Comparison of ENCODE assay signal across 17 cellular contexts in genomic region chr5:143352691-143353090, GRCh38. TPM values are rescaled to one million over a fixed set of nuclear protein-coding genes. Genes with fewer than 3 reads are reported as not detected.
DNase-seq lines count a peak whose midpoint lies in the region; ATAC-seq and TF ChIP-seq lines count a peak whose summit lies in the region.
"Had no signal": no experiment of that assay in that cellular context is flagged by ENCODE, and none has a peak within 500 bp of the region (broad histone marks: within the 10 kb centered on the region; RNA-seq: fewer than 3 reads in every experiment).

No MANE protein-coding gene starts in this region.

- H3K4me3 ChIP-seq in mesenchymal stem cell (ENCODE audit: insufficient read depth in 1 of 2, low read depth in 1 of 2, low read length in 2 of 2): peak overlapping the region in 1 of 2 experiments; percentile 64
- H3K4me3 ChIP-seq: breast epithelium, HAP-1, lung, pancreas had no signal

- H4K91ac ChIP-seq in mesenchymal stem cell (ENCODE audit: low read length): no peak overlapping the region

- DNase-seq in CD4-positive, alpha-beta T cell: peak in 1 of 10 experiments; percentile 6
- peak; percentile 36 for DNase-seq in activated CD4-positive, alpha-beta memory T cell treated with anti-CD3 and anti-CD28 coated beads, Interleukin-2, amount 10 ng/mL, durations not matched to agents 7 days and 5 days
- DNase-seq in mesenchymal stem cell: no peak
- DNase-seq in T1000 (lab: John Stamatoyannopoulos, UW): no peak
- DNase-seq in cerebellar nuclear complex (lab: John Stamatoyannopoulos, UW): no peak
- no peak for DNase-seq in ecto neural progenitor cell (ENCODE audit: low spot score)
- DNase-seq: COR-L47, hypothalamus, IMR-90, NCI-H1930, pancreas had no signal

- peaks cover 14% of the 10 kb centered on the region for H3K79me1 ChIP-seq in mesenchymal stem cell (replicated peaks; ENCODE audit: low read length, poor library complexity, severe bottlenecking)

- H3K4me3 Mint-ChIP-seq in CD4-positive, alpha-beta T cell: peak overlapping the region; percentile 90
- H3K4me3 Mint-ChIP-seq in activated CD4-positive, alpha-beta memory T cell treated with anti-CD3 and anti-CD28 coated beads, Interleukin-2, amount 10 ng/mL, durations not matched to agents 7 days and 5 days: peak overlapping the region; percentile 70

- H3K27ac ChIP-seq in CD4-positive, alpha-beta T cell (ENCODE audit: low read depth, low read length): no peak overlapping the region
- H3K27ac ChIP-seq in mesenchymal stem cell (ENCODE audit: low read length, poor library complexity, severe bottlenecking): no peak overlapping the region
- H3K27ac ChIP-seq: breast epithelium, epithelial cell of prostate, pancreas had no signal

- no peak overlapping the region for H3K23ac ChIP-seq in mesenchymal stem cell (ENCODE audit: low read length in 2 of 2)

- TF ChIP-seq CTCF in CD4-positive, alpha-beta T cell (IDR thresholded peaks at IDR 0.05): no peak

- H3K27ac Mint-ChIP-seq in CD4-positive, alpha-beta T cell: peak overlapping the region; percentile 82
- H3K27ac Mint-ChIP-seq in activated CD4-positive, alpha-beta memory T cell treated with anti-CD3 and anti-CD28 coated beads, Interleukin-2, amount 10 ng/mL, durations not matched to agents 7 days and 5 days: peak overlapping the region; percentile 67

- no peaks in the 10 kb centered on the region for H3K9me3 Mint-ChIP-seq in CD4-positive, alpha-beta T cell
- H3K9me3 Mint-ChIP-seq in activated CD4-positive, alpha-beta memory T cell treated with anti-CD3 and anti-CD28 coated beads, Interleukin-2, amount 10 ng/mL, durations not matched to agents 7 days and 5 days: no peaks in the 10 kb centered on the region

- H2AFZ ChIP-seq in mesenchymal stem cell (ENCODE audit: low read depth, low read length): no peak overlapping the region

- peaks cover 0 to 2% of the 10 kb centered on the region in 2 experiments for H3K36me3 ChIP-seq in mesenchymal stem cell (ENCODE audit: control insufficient read depth in 1 of 2, insufficient read depth in 2 of 2, low read depth in 1 of 2, low read length in 2 of 2)
- H3K36me3 ChIP-seq: breast epithelium, HAP-1, pancreas had no signal

- peaks cover 59% of the 10 kb centered on the region for H3K4me1 Mint-ChIP-seq in CD4-positive, alpha-beta T cell (ENCODE audit: low read depth)
- peaks cover 39% of the 10 kb centered on the region for H3K4me1 Mint-ChIP-seq in activated CD4-positive, alpha-beta memory T cell treated with anti-CD3 and anti-CD28 coated beads, Interleukin-2, amount 10 ng/mL, durations not matched to agents 7 days and 5 days

- H3K4me1 ChIP-seq in mesenchymal stem cell (ENCODE audit: control insufficient read depth, insufficient read depth, low read depth, low read length): peaks cover 2% of the 10 kb centered on the region
- H3K4me1 ChIP-seq: HAP-1 had no signal

- no peak overlapping the region for H3K18ac ChIP-seq in mesenchymal stem cell (ENCODE audit: low read depth in 1 of 2, low read length in 2 of 2)

- peak; percentile 35 for ATAC-seq in CD4-positive, alpha-beta T cell (ENCODE audit: poor library complexity)
- ATAC-seq in GM18868 (IDR thresholded peaks at IDR 0.05; ENCODE audit: unreplicated experiment) (peak; percentile 32), GM18519 (IDR thresholded peaks at IDR 0.05; ENCODE audit: low FRiP score, unreplicated experiment) (no peak)
- ATAC-seq: pancreas had no signal

- no peak overlapping the region for H2BK12ac ChIP-seq in mesenchymal stem cell (ENCODE audit: low read length in 2 of 2)

- no peak overlapping the region for H3K4me2 ChIP-seq in mesenchymal stem cell (ENCODE audit: low read length, poor library complexity, severe bottlenecking)

- POLR2A ChIA-PET in CD4-positive, alpha-beta T cell (lab: Charles Lee): interaction anchor here (1.9 kb wide), 1 partner anchor 51 kb away, joined by 20 read pairs; the partner anchor contains the start of gene NR3C1
- POLR2A ChIA-PET in activated CD4-positive, alpha-beta memory T cell treated with anti-CD3 and anti-CD28 coated beads, Interleukin-2, amount 10 ng/mL, durations not matched to agents 7 days and 5 days (lab: Charles Lee): interaction anchor here (1.1 to 1.7 kb wide), 3 partner anchors 48 to 51 kb away, joined by 3 to 17 read pairs (median 5); partner anchors contain the start of gene NR3C1

- no peaks in the 10 kb centered on the region for H3K27me3 ChIP-seq in CD4-positive, alpha-beta T cell (ENCODE audit: control insufficient read depth, insufficient read depth, low read length)
- H3K27me3 ChIP-seq in mesenchymal stem cell (ENCODE audit: control insufficient read depth in 1 of 2, insufficient read depth in 1 of 2, low read length in 2 of 2): no peaks in the 10 kb centered on the region
- H3K27me3 ChIP-seq: breast epithelium, pancreas had no signal

- H3K9ac ChIP-seq in mesenchymal stem cell (ENCODE audit: low read length): peak overlapping the region; percentile 57

- WGBS in mesenchymal stem cell: 100% methylated on average over 1 of the region's 1 CpG

- H2AK5ac ChIP-seq in mesenchymal stem cell (ENCODE audit: low read length, severe bottlenecking): no peak overlapping the region

- peaks cover 16% of the 10 kb centered on the region for H3K36me3 Mint-ChIP-seq in CD4-positive, alpha-beta T cell (ENCODE audit: low read depth)
- peaks cover 14% of the 10 kb centered on the region for H3K36me3 Mint-ChIP-seq in activated CD4-positive, alpha-beta memory T cell treated with anti-CD3 and anti-CD28 coated beads, Interleukin-2, amount 10 ng/mL, durations not matched to agents 7 days and 5 days (ENCODE audit: low read depth)

- H2BK5ac ChIP-seq in mesenchymal stem cell (ENCODE audit: low read depth, low read length, poor library complexity, severe bottlenecking): no peak overlapping the region

- H3K27me3 Mint-ChIP-seq in CD4-positive, alpha-beta T cell: no peaks in the 10 kb centered on the region
- H3K27me3 Mint-ChIP-seq in activated CD4-positive, alpha-beta memory T cell treated with anti-CD3 and anti-CD28 coated beads, Interleukin-2, amount 10 ng/mL, durations not matched to agents 7 days and 5 days: no peaks in the 10 kb centered on the region

- H3K14ac ChIP-seq in mesenchymal stem cell (ENCODE audit: low read length in 2 of 2): no peak overlapping the region

- no peak overlapping the region for H4K8ac ChIP-seq in mesenchymal stem cell (ENCODE audit: low read length)

- no peak overlapping the region for H2BK15ac ChIP-seq in mesenchymal stem cell (ENCODE audit: low read depth, poor library complexity, severe bottlenecking)

- no peak overlapping the region for H3K4ac ChIP-seq in mesenchymal stem cell (ENCODE audit: low read depth in 1 of 2, low read length in 2 of 2)

- H2BK120ac ChIP-seq in mesenchymal stem cell (ENCODE audit: low read depth, low read length): no peak overlapping the region

- CTCF ChIA-PET in CD4-positive, alpha-beta T cell (lab: Charles Lee): no interaction called here
- CTCF ChIA-PET in activated CD4-positive, alpha-beta memory T cell treated with anti-CD3 and anti-CD28 coated beads, Interleukin-2, amount 10 ng/mL, durations not matched to agents 7 days and 5 days (lab: Charles Lee): interaction anchor here (1.6 kb wide), 1 partner anchor 51 kb away, joined by 4 read pairs; the partner anchor contains the start of gene NR3C1

- H3K9me3 ChIP-seq in CD4-positive, alpha-beta T cell (ENCODE audit: control insufficient read depth, low read length): no peaks in the 10 kb centered on the region
- H3K9me3 ChIP-seq in mesenchymal stem cell (ENCODE audit: control insufficient read depth, low read length): no peaks in the 10 kb centered on the region
- H3K9me3 ChIP-seq: breast epithelium, HAP-1, pancreas had no signal

- intact Hi-C loops in CD4-positive, alpha-beta T cell (cut with DNase I, micrococcal nuclease): loop anchor here (5.0 kb wide), 1 partner anchor 50 kb away; the partner anchor contains the start of gene NR3C1 (in 2 of the 2)

RNA-seq across cellular contexts. Expression of gene NR3C1, which starts 50.8 kb away (rescaled TPM):
- 100 to 1,000 TPM; 168 to 191 TPM for total RNA-seq in CD4-positive, alpha-beta T cell
- total RNA-seq in activated CD4-positive, alpha-beta memory T cell treated with anti-CD3 and anti-CD28 coated beads, Interleukin-2, amount 10 ng/mL, durations not matched to agents 7 days and 5 days: 10 to 100 TPM; 79.3 to 81.6 TPM
- polyA plus RNA-seq in mesenchymal stem cell (2013, experiment 1 of 2): 24.7 TPM
- polyA plus RNA-seq in mesenchymal stem cell (2013, experiment 2 of 2): 24.3 TPM
